12 cellular contexts compared by ENCODE assay signal in genomic region chr12:54354271-54354670, GRCh38. TPM values are rescaled to one million over a fixed set of nuclear protein-coding genes. Genes with fewer than 3 reads are reported as not detected.
"Had no signal": no experiment of that assay in that cellular context is flagged by ENCODE, and none has a peak within 500 bp of the region (broad histone marks: within the 10 kb centered on the region; RNA-seq: fewer than 3 reads in every experiment).

No MANE protein-coding gene starts in this region.

RNA-seq across cellular contexts. Expression of gene GPR84, which starts 10.0 kb away (rescaled TPM):
- total RNA-seq: dermis microvascular lymphatic vessel endothelial cell; endodermal cell; glomerular endothelial cell; left lobe of liver; myocyte; naive thymus-derived CD8-positive, alpha-beta T cell; pulmonary artery endothelial cell; stomach; temporal lobe had no signal
- polyA plus RNA-seq: naive thymus-derived CD8-positive, alpha-beta T cell; smooth muscle cell had no signal

RNA-seq across cellular contexts. Expression of gene NFE2, which starts 53.5 kb away (rescaled TPM):
- total RNA-seq: dermis microvascular lymphatic vessel endothelial cell; esophagus mucosa; glomerular endothelial cell; lung microvascular endothelial cell; naive thymus-derived CD8-positive, alpha-beta T cell; pulmonary artery endothelial cell had no signal
